In genomic region chr2:66470199-66470598, GRCh38 we compare ENCODE assay signal across 19 cellular contexts. TPM values are rescaled to one million over a fixed set of nuclear protein-coding genes. Genes with fewer than 3 reads are reported as not detected.
DNase-seq lines count a peak whose midpoint lies in the region; ATAC-seq, FAIRE-seq and TF ChIP-seq lines count a peak whose summit lies in the region.
"Had no signal": no experiment of that assay in that cellular context is flagged by ENCODE, and none has a peak within 500 bp of the region (broad histone marks: within the 10 kb centered on the region; RNA-seq: fewer than 3 reads in every experiment).

No MANE protein-coding gene starts in this region.

- H3K9me3 ChIP-seq in Karpas-422 (ENCODE audit: low read length) (no peaks in the 10 kb centered on the region), PC-3 (ENCODE audit: low read length) (no peaks in the 10 kb centered on the region), neural progenitor cell (ENCODE audit: low read depth) (no peaks in the 10 kb centered on the region)
- H3K9me3 ChIP-seq: Caco-2, SJSA1 had no signal

- peak; percentile 64 for DNase-seq in Karpas-422
- DNase-seq in PC-3, result peak; percentile 11
- DNase-seq in neural progenitor cell (ENCODE audit: low spot score), result no peak
- DNase-seq in COLO668 (lab: John Stamatoyannopoulos, UW; ENCODE audit: unreplicated experiment), result no peak
- no peak for DNase-seq in A172 (ENCODE audit: low spot score)
- DNase-seq in DMS79 treated with DMSO at 0.1 percent for 48 hours (lab: John Stamatoyannopoulos, UW), result no peak
- DNase-seq: Caco-2, H9, IMR-90, Kasumi-1, MM.1S, NCI-H1092 treated with DMSO at 0.1 percent for 48 hours, NCI-H187 treated with DMSO at 0.1 percent for 48 hours, NCI-H345, NCI-H526 treated with DMSO at 0.1 percent for 48 hours had no signal

- ATAC-seq in PC-3 (no peak), GM21360 (IDR thresholded peaks at IDR 0.05; ENCODE audit: unreplicated experiment) (no peak)

- intact Hi-C loops in PC-3 (cut with micrococcal nuclease), result no loop called here

- H3K36me3 ChIP-seq in Karpas-422 (ENCODE audit: insufficient read depth, low read length), result no peaks in the 10 kb centered on the region
- no peaks in the 10 kb centered on the region for H3K36me3 ChIP-seq in PC-3 (ENCODE audit: low read depth, low read length)
- no peaks in the 10 kb centered on the region for H3K36me3 ChIP-seq in neural progenitor cell
- H3K36me3 ChIP-seq: SJSA1 had no signal

- peaks cover 65% of the 10 kb centered on the region for H3K4me1 ChIP-seq in Karpas-422 (ENCODE audit: low read length)
- no peaks in the 10 kb centered on the region for H3K4me1 ChIP-seq in PC-3 (ENCODE audit: insufficient read depth, low read length)
- H3K4me1 ChIP-seq in neural progenitor cell, result peaks cover 14% of the 10 kb centered on the region
- H3K4me1 ChIP-seq: Caco-2, SJSA1 had no signal

- H3K9ac ChIP-seq in Karpas-422 (ENCODE audit: low read length) (no peak overlapping the region), PC-3 (ENCODE audit: low read length) (no peak overlapping the region), neural progenitor cell (no peak overlapping the region)

- H3K27ac Mint-ChIP-seq in neural progenitor cell, result peak overlapping the region; percentile 67
- H3K27ac Mint-ChIP-seq: H9 had no signal

- CTCF ChIA-PET in PC-3 (lab: Charles Lee), result no interaction called here

- no TSS peak for BruUV-seq in PC-3 (replicated peaks; lab: Mats Ljungman, UMichigan)

- peaks cover 70% of the 10 kb centered on the region for H3K4me1 Mint-ChIP-seq in neural progenitor cell

- H3K79me2 ChIP-seq in Karpas-422 (ENCODE audit: low read length), result no peaks in the 10 kb centered on the region
- H3K79me2 ChIP-seq in PC-3 (ENCODE audit: low read length), result no peaks in the 10 kb centered on the region
- no peaks in the 10 kb centered on the region for H3K79me2 ChIP-seq in neural progenitor cell (ENCODE audit: low read depth)

- peaks cover 10% of the 10 kb centered on the region for H3K36me3 Mint-ChIP-seq in neural progenitor cell

- H3K27me3 ChIP-seq in Karpas-422 (ENCODE audit: low read length) (no peaks in the 10 kb centered on the region), PC-3 (ENCODE audit: low read length) (no peaks in the 10 kb centered on the region), neural progenitor cell (no peaks in the 10 kb centered on the region)
- H3K27me3 ChIP-seq: SJSA1 had no signal

- TF ChIP-seq CTCF in PC-3 (conservative IDR thresholded peaks at IDR 0.05; ENCODE audit: low read depth, low read length) (no peak), neural progenitor cell (IDR thresholded peaks at IDR 0.05) (no peak)

- FAIRE-seq in islet of Langerhans (lab: Jason Lieb, UNC), result peak; percentile 90

- no peak overlapping the region for H2AFZ ChIP-seq in Karpas-422 (ENCODE audit: low read length)
- no peak overlapping the region for H2AFZ ChIP-seq in PC-3 (ENCODE audit: low read length)
- H2AFZ ChIP-seq in neural progenitor cell (replicated peaks), result no peak overlapping the region

- H3F3A ChIP-seq in PC-3 (ENCODE audit: low read length, unreplicated experiment) (no peaks in the 10 kb centered on the region), neural progenitor cell (ENCODE audit: low read depth) (peaks cover 5% of the 10 kb centered on the region)

- H3K27me3 Mint-ChIP-seq in neural progenitor cell (ENCODE audit: insufficient read depth, low read depth), result peaks cover 2% of the 10 kb centered on the region

- H3K4me3 ChIP-seq in Karpas-422 (ENCODE audit: low read length) (peak overlapping the region; percentile 37), PC-3 (ENCODE audit: low read length) (no peak overlapping the region), neural progenitor cell (no peak overlapping the region)
- H3K4me3 ChIP-seq: SJSA1 had no signal

- H3K9me3 Mint-ChIP-seq in neural progenitor cell, result no peaks in the 10 kb centered on the region
- H3K9me3 Mint-ChIP-seq: H9 had no signal

- no peaks in the 10 kb centered on the region; the same call in 1 of the 2 replicates for H3K9me2 ChIP-seq in Karpas-422 (replicated peaks; ENCODE audit: insufficient read depth, low read length)
- H3K9me2 ChIP-seq in PC-3 (replicated peaks; ENCODE audit: low read length), result no peaks in the 10 kb centered on the region

- H3K4me3 Mint-ChIP-seq in neural progenitor cell, result peak overlapping the region; percentile 72
- H3K4me3 Mint-ChIP-seq: H9 had no signal

- no peaks in the 10 kb centered on the region for H4K20me1 ChIP-seq in Karpas-422 (ENCODE audit: insufficient read depth, low read depth, low read length)
- H4K20me1 ChIP-seq in PC-3 (ENCODE audit: low read length), result no peaks in the 10 kb centered on the region
- no peaks in the 10 kb centered on the region for H4K20me1 ChIP-seq in neural progenitor cell (ENCODE audit: low read depth)

- H3K27ac ChIP-seq in Karpas-422 (ENCODE audit: low read length) (peak overlapping the region; percentile 52), PC-3 (ENCODE audit: low read length) (no peak overlapping the region), neural progenitor cell (no peak overlapping the region)
- H3K27ac ChIP-seq: RWPE1, SJSA1 had no signal

- POLR2A ChIA-PET in PC-3 (lab: Charles Lee; ENCODE audit: unreplicated experiment), result no interaction called here

- H3K4me2 ChIP-seq in Karpas-422 (ENCODE audit: low read depth, low read length, poor library complexity, severe bottlenecking), result peak overlapping the region; percentile 67
- no peak overlapping the region for H3K4me2 ChIP-seq in PC-3 (ENCODE audit: low read length)
- H3K4me2 ChIP-seq in neural progenitor cell, result no peak overlapping the region

RNA-seq across cellular contexts. Expression of gene MEIS1, which starts 35.3 kb away (rescaled TPM):
- total RNA-seq in Karpas-422 (2014; rRNA removed; shearing (Covaris generic); ENCODE audit: low replicate concordance), result 32.5 and 35.3 TPM in 2 replicates
- total RNA-seq in PC-3 (2014; rRNA removed), result 4.1 and 5.9 TPM in 2 replicates
- 10.7 and 14.7 TPM in 2 replicates for total RNA-seq in neural progenitor cell (ENCODE audit: low replicate concordance)
- 29.0 and 30.1 TPM in 2 replicates for total RNA-seq in A172 (2014; rRNA removed; shearing (Covaris generic))

Comparison
In these comparisons a context has a peak if more than half of its experiments do, and no peak if none do; other contexts are left out.
1. DNase-seq: peak in Karpas-422 (single experiment) and PC-3 (single experiment); none in neural progenitor cell (single experiment), COLO668 (single experiment), A172 (single experiment) and DMS79 treated with DMSO at 0.1 percent for 48 hours (single experiment).